ENCODE assay signal across 19 cellular contexts in genomic region chr17:80883831-80884735, GRCh38.
DNase-seq lines count a peak whose midpoint lies in the region; ATAC-seq, FAIRE-seq and TF ChIP-seq lines count a peak whose summit lies in the region.
"Had no signal": no experiment of that assay in that cellular context is flagged by ENCODE, and none has a peak within 500 bp of the region (broad histone marks: within the 10 kb centered on the region; RNA-seq: fewer than 3 reads in every experiment).

No MANE protein-coding gene starts in this region.

- CTCF ChIA-PET in K562 (lab: Yijun Ruan, JAX; ENCODE audit: low intra/inter-chr PET ratio) (no interaction called here), HepG2 (lab: Yijun Ruan, JAX; ENCODE audit: low intra/inter-chr PET ratio, low total read pairs) (no interaction called here)

- POLR2A ChIA-PET in K562 (lab: Yijun Ruan, JAX): interaction anchor here (1.1 kb wide), 1 partner anchor 7 kb away, joined by 3 read pairs; no protein-coding TSS in a partner anchor
- POLR2A ChIA-PET in HepG2 (lab: Yijun Ruan, JAX): no interaction called here

- H4K12ac ChIP-seq in trophoblast cell (ENCODE audit: low read depth, low read length): no peak overlapping the region

- H3K23ac ChIP-seq in trophoblast cell (ENCODE audit: low read length): no peak overlapping the region

- TF ChIP-seq EP300 in K562 (IDR thresholded peaks at IDR 0.05; ENCODE audit: low read length) (no peak), HepG2 (IDR thresholded peaks at IDR 0.05; ENCODE audit: low read depth in 2 of 2, low read length in 2 of 2) (no peak), HepG2 (CRISPR knock-in tag; IDR thresholded peaks at IDR 0.05; ENCODE audit: borderline replicate concordance) (no peak), sigmoid colon (IDR thresholded peaks at IDR 0.05) (no peak)

- H4K91ac ChIP-seq in trophoblast cell (ENCODE audit: low read depth, low read length): no peak overlapping the region

- TF ChIP-seq POLR2A in K562 (conservative IDR thresholded peaks at IDR 0.05) (no peak), HepG2 (IDR thresholded peaks at IDR 0.05; ENCODE audit: insufficient read depth in 1 of 2, low read depth in 2 of 2, low read length in 2 of 2) (no peak), sigmoid colon (IDR thresholded peaks at IDR 0.05) (no peak)

- H3K4me3 ChIP-seq in K562: no peak overlapping the region
- H3K4me3 ChIP-seq in HepG2 (replicated peaks in 1 of 3; ENCODE audit: insufficient read depth in 1 of 3, low read depth in 2 of 3, low read length in 3 of 3): no peak overlapping the region
- no peak overlapping the region for H3K4me3 ChIP-seq in sigmoid colon
- H3K4me3 ChIP-seq in trophoblast cell (ENCODE audit: low read depth, low read length): no peak overlapping the region
- H3K4me3 ChIP-seq: MG63 had no signal

- H4K20me1 ChIP-seq in K562 (replicated peaks; ENCODE audit: control insufficient read depth, insufficient read depth, low read length): no peaks in the 10 kb centered on the region
- H4K20me1 ChIP-seq in HepG2 (ENCODE audit: insufficient read depth, low read length): no peaks in the 10 kb centered on the region

- H2AK5ac ChIP-seq in trophoblast cell (ENCODE audit: low read length): no peak overlapping the region

- H3K14ac ChIP-seq in trophoblast cell (ENCODE audit: low read length): no peak overlapping the region

- DNase-seq in activated effector memory CD4-positive, alpha-beta T cell treated with anti-CD3 and anti-CD28 coated beads, Interleukin-2, amount 50 U/mL, for 16 hours: peak; percentile 58
- DNase-seq in activated effector memory CD4-positive, alpha-beta T cell treated with Interleukin-2 at 50 U/mL for 16 hours: no peak
- no peak for DNase-seq in K562 (ENCODE audit: extremely low read depth in 1 of 4, low spot score in 3 of 4)
- no peak for DNase-seq in HepG2 (ENCODE audit: low spot score)
- DNase-seq in sigmoid colon: peak; percentile 58
- DNase-seq in effector CD8-positive, alpha-beta T cell (lab: John Stamatoyannopoulos, UW): no peak
- no peak for DNase-seq in trophoblast cell
- DNase-seq: DMS79, H7, Karpas-422, MG63, NCI-H1092 treated with DMSO at 0.1 percent for 48 hours, NCI-H2081 treated with DMSO at 0.1 percent for 48 hours, NCI-H510A, NCI-H774, PC-3 had no signal

- no peaks in the 10 kb centered on the region for H3K79me1 ChIP-seq in trophoblast cell (ENCODE audit: low read length)

- H3K36me3 ChIP-seq in K562 (ENCODE audit: control insufficient read depth, insufficient read depth, low read length): peaks cover 50% of the 10 kb centered on the region; the same call in 2 of the 3 replicates
- H3K36me3 ChIP-seq in HepG2 (replicated peaks in 1 of 2; ENCODE audit: control insufficient read depth in 1 of 2, insufficient read depth in 2 of 2, low read length in 2 of 2): peaks cover 47 to 69% of the 10 kb centered on the region in 2 experiments
- H3K36me3 ChIP-seq in sigmoid colon: peaks cover 0 to 76% (median 25%) of the 10 kb centered on the region in 4 donors
- peaks cover 32 to 42% of the 10 kb centered on the region in 2 experiments for H3K36me3 ChIP-seq in trophoblast cell (ENCODE audit: control insufficient read depth in 1 of 2, insufficient read depth in 2 of 2, low read length in 2 of 2)

- WGBS in K562 (ENCODE audit: insufficient coverage, low coverage, missing lambda C conversion rate): 94% methylated on average over 28 of the region's 42 CpGs
- 94% methylated on average over 39 of the region's 42 CpGs for WGBS in HepG2 (ENCODE audit: low lambda C conversion rate)
- 95 to 97% methylated on average over 42 of the region's 42 CpGs for WGBS in sigmoid colon, 2 donors
- no CpG with 5 or more reads among the region's 42 CpGs for WGBS in trophoblast cell (ENCODE audit: extremely low coverage, insufficient coverage, insufficient read length)

- H3K9ac ChIP-seq in K562 (ENCODE audit: insufficient read depth in 1 of 2, low read depth in 2 of 2, low read length in 2 of 2) (no peak overlapping the region; a peak in 1 of 4 replicates), HepG2 (ENCODE audit: insufficient read depth, low read depth, low read length) (no peak overlapping the region), trophoblast cell (ENCODE audit: low read length) (no peak overlapping the region)

- in situ Hi-C loops in K562 (cut with MboI) (no loop called here), HepG2 (cut with HindIII; ENCODE audit: extremely low pct_ligation_motif_present, low pct_unique_long_range_greater_than_20kb) (no loop called here)

- H2BK12ac ChIP-seq in trophoblast cell (ENCODE audit: low read length): no peak overlapping the region

- H3K27me3 ChIP-seq in K562 (ENCODE audit: control insufficient read depth in 2 of 2, insufficient read depth in 2 of 2, low read length in 2 of 2) (no peaks in the 10 kb centered on the region; a peak in 1 of 5 replicates), HepG2 (ENCODE audit: control insufficient read depth in 1 of 2, insufficient read depth in 2 of 2, low read length in 2 of 2) (no peaks in the 10 kb centered on the region), sigmoid colon (no peaks in the 10 kb centered on the region), trophoblast cell (ENCODE audit: insufficient read depth, low read length) (no peaks in the 10 kb centered on the region)
- H3K27me3 ChIP-seq: MG63 had no signal

- TF ChIP-seq RAD21 in K562 (CRISPR knock-in tag; conservative IDR thresholded peaks at IDR 0.05 in 1 of 2, IDR thresholded peaks at IDR 0.05 in 1 of 2): no peak
- TF ChIP-seq RAD21 in HepG2 (CRISPR knock-in tag; IDR thresholded peaks at IDR 0.05): no peak

- H2BK5ac ChIP-seq in trophoblast cell (ENCODE audit: low read depth, low read length, poor library complexity): no peak overlapping the region

- ATAC-seq in K562 (no peak), HepG2 (no peak), GM21737 (IDR thresholded peaks at IDR 0.05; ENCODE audit: unreplicated experiment) (no peak)
- ATAC-seq: PC-3 had no signal

- H3K27ac ChIP-seq in K562 (ENCODE audit: extremely low read depth, low read depth, low read length) (no peak overlapping the region), HepG2 (ENCODE audit: extremely low read length, insufficient read depth, low read length) (no peak overlapping the region), sigmoid colon (no peak overlapping the region), trophoblast cell (ENCODE audit: low read depth, low read length) (no peak overlapping the region)
- H3K27ac ChIP-seq: 22Rv1 had no signal

- H3K9me1 ChIP-seq in K562 (ENCODE audit: control insufficient read depth, insufficient read depth, low read length): no peaks in the 10 kb centered on the region

- BruUV-seq in K562 (replicated peaks; lab: Mats Ljungman, UMichigan): no TSS peak
- no TSS peak for BruUV-seq in HepG2 (replicated peaks; lab: Mats Ljungman, UMichigan)

- no peak overlapping the region for H3K4me2 ChIP-seq in K562 (ENCODE audit: insufficient read depth, low read length)
- H3K4me2 ChIP-seq in HepG2 (ENCODE audit: low read depth, low read length): no peak overlapping the region
- no peak overlapping the region for H3K4me2 ChIP-seq in trophoblast cell (ENCODE audit: low read length)

- H3K4ac ChIP-seq in trophoblast cell (ENCODE audit: low read depth, low read length): no peak overlapping the region

- H3K79me2 ChIP-seq in K562 (ENCODE audit: control insufficient read depth, insufficient read depth, low read length) (no peaks in the 10 kb centered on the region), HepG2 (ENCODE audit: insufficient read depth, low read length) (no peaks in the 10 kb centered on the region), trophoblast cell (ENCODE audit: control insufficient read depth, insufficient read depth, low read length, poor library complexity) (no peaks in the 10 kb centered on the region)

- H3K4me1 ChIP-seq in K562 (replicated peaks in 1 of 2; ENCODE audit: control insufficient read depth in 2 of 2, insufficient read depth in 2 of 2, low read length in 2 of 2) (peaks cover 0 to 6% of the 10 kb centered on the region in 2 experiments; a peak in 2 of 5 replicates), HepG2 (ENCODE audit: insufficient read depth, low read length) (no peaks in the 10 kb centered on the region), sigmoid colon (no peaks in the 10 kb centered on the region), trophoblast cell (ENCODE audit: control insufficient read depth in 1 of 2, insufficient read depth in 2 of 2, low read length in 2 of 2) (no peaks in the 10 kb centered on the region)

- no peak overlapping the region for H3K18ac ChIP-seq in trophoblast cell (ENCODE audit: low read length)

- no peak overlapping the region for H2BK120ac ChIP-seq in trophoblast cell (ENCODE audit: insufficient read depth, low read length, poor library complexity)

- FAIRE-seq in K562 (lab: Jason Lieb, UNC) (no peak), HepG2 (lab: Jason Lieb, UNC) (no peak)
- FAIRE-seq: D721Med had no signal

- no peak overlapping the region for H4K8ac ChIP-seq in trophoblast cell (ENCODE audit: low read depth, low read length)

- intact Hi-C loops in K562 (cut with micrococcal nuclease): no loop called here
- intact Hi-C loops in HepG2 (cut with micrococcal nuclease; ENCODE audit: unreplicated experiment): no loop called here
- intact Hi-C loops in sigmoid colon (cut with DNase I): no loop called here

- no peak for TF ChIP-seq CTCF in K562 (IDR thresholded peaks at IDR 0.05 in 2 of 3, conservative IDR thresholded peaks at IDR 0.05 in 1 of 3; ENCODE audit: insufficient read depth in 2 of 3, low read depth in 1 of 3, low read length in 3 of 3)
- TF ChIP-seq CTCF in HepG2 (CRISPR knock-in tag; IDR thresholded peaks at IDR 0.05): no peak
- no peak for TF ChIP-seq CTCF in sigmoid colon (IDR thresholded peaks at IDR 0.05)

- no peak overlapping the region for H2AFZ ChIP-seq in K562 (ENCODE audit: low read depth, low read length)
- no peak overlapping the region for H2AFZ ChIP-seq in HepG2 (ENCODE audit: low read length)
- H2AFZ ChIP-seq in trophoblast cell (ENCODE audit: insufficient read depth, low read length, poor library complexity): no peak overlapping the region

- no peaks in the 10 kb centered on the region for H3K9me3 ChIP-seq in K562 (replicated peaks; ENCODE audit: control insufficient read depth, insufficient read depth, low read depth, low read length)
- H3K9me3 ChIP-seq in HepG2 (ENCODE audit: low read length): no peaks in the 10 kb centered on the region
- no peaks in the 10 kb centered on the region for H3K9me3 ChIP-seq in sigmoid colon
- H3K9me3 ChIP-seq in trophoblast cell (ENCODE audit: insufficient read depth, low read depth, low read length): peaks cover 3% of the 10 kb centered on the region
- H3K9me3 ChIP-seq: MG63 had no signal

TF ChIP-seq in K562, 482 proteins besides CTCF, POLR2A, EP300 and RAD21:
- TF ChIP-seq RBM22 (IDR thresholded peaks at IDR 0.05; ENCODE audit: low read depth, low read length, poor library complexity, severe bottlenecking): peak; percentile 27
- TF ChIP-seq SP2 (IDR thresholded peaks at IDR 0.05; ENCODE audit: extremely low read depth, low read depth, low read length, poor library complexity, severe bottlenecking): no peak
TF ChIP-seq in K562: peak in this region for 1.

Comparison
In these comparisons a context has a peak if more than half of its experiments do, and no peak if none do; other contexts are left out.
1. DNase-seq: peak in activated effector memory CD4-positive, alpha-beta T cell treated with anti-CD3 and anti-CD28 coated beads, Interleukin-2, amount 50 U/mL, for 16 hours (single experiment) and sigmoid colon (single experiment); none in activated effector memory CD4-positive, alpha-beta T cell treated with Interleukin-2 at 50 U/mL for 16 hours (single experiment), K562 (0 of 4), HepG2 (single experiment), effector CD8-positive, alpha-beta T cell (single experiment) and trophoblast cell (0 of 2).